In the genomic region with DNA sequence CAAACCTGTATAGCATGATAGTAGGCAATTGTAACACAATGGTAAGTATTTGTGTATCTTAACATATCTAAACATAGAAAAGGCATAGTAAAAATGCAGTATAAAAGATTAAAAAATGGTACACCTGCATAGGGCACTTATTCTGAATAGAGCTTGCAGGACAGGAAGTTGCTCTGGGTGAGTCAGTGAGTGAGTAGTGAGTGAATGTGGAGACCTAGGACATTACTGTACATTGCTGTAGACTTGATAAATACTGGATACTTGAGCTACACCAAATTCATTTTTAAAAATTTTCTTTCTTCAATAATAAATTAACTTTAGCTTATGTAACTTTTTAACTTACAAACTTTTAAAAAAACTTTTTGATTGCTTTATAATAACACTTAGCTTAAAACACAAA, we compare ENCODE assay signal across 1 cellular context.
TF ChIP-seq lines count a peak whose summit lies in the region.

No MANE protein-coding gene starts in this region.

TF ChIP-seq in endothelial cell of umbilical vein, 7 proteins besides CTCF, POLR2A, EP300 and RAD21 (continued from another document):
- TF ChIP-seq, protein P1, sequence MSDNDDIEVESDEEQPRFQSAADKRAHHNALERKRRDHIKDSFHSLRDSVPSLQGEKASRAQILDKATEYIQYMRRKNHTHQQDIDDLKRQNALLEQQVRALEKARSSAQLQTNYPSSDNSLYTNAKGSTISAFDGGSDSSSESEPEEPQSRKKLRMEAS (IDR thresholded peaks at IDR 0.05; ENCODE audit: insufficient read depth, insufficient read length), result no peak
